In the genomic region with DNA sequence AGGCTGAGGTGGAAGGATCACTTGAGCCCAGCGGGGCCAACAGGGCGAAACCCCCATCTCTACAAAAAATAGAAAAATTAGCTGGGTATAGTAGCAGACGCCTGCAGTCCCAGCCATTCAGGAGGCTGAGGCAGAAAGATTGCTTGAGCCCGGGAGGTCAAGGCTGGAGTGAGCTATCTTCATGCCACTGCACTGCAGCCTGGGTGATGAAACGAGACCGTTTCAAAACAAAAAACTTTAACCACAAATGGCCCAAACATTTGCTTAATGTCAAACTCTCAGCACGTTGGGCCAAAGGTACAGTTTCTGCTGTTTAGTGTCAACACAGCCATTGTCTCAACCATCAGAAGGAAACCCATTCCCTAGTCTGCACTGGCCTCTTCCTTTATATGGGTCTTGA, we compare ENCODE assay signal across 31 cellular contexts.
"Had no signal": no experiment of that assay in that cellular context is flagged by ENCODE, and none has a peak within 500 bp of the region (broad histone marks: within the 10 kb centered on the region; RNA-seq: fewer than 3 reads in every experiment).

No MANE protein-coding gene starts in this region.

- H3K27me3 ChIP-seq: body of pancreas had no signal

- FAIRE-seq: colon, endometrium, endothelial cell of umbilical vein, frontal cortex had no signal

- H3K4me3 ChIP-seq: body of pancreas, esophagus squamous epithelium had no signal

- ATAC-seq: activated CD4-positive, CD25-positive, alpha-beta regulatory T cell treated with anti-CD3 and anti-CD28 coated beads, Interleukin-2, amount 50 U/mL, for 24 hours; activated CD8-positive, alpha-beta T cell treated with anti-CD3 and anti-CD28 coated beads for 36 hours; activated T-cell treated with anti-CD3 and anti-CD28 coated beads, Interleukin-2, amount 50 U/mL, for 4 hours; activated T-helper 17 cell treated with anti-CD3 and anti-CD28 coated beads, Interleukin-2, amount 50 U/mL, for 72 hours; body of pancreas; T-helper 17 cell had no signal

- H3K27ac ChIP-seq: body of pancreas, epithelial cell of prostate, esophagus squamous epithelium, WERI-Rb-1 had no signal

- H3K4me1 ChIP-seq: body of pancreas had no signal

- H3K9me3 ChIP-seq: body of pancreas, esophagus squamous epithelium had no signal

- H3K36me3 ChIP-seq: esophagus squamous epithelium had no signal

- DNase-seq: activated B cell treated with CpG ODN at 0.5 μM for 24 hours; activated CD4-positive, alpha-beta T cell treated with anti-CD3 and anti-CD28 coated beads for 48 hours; activated CD4-positive, alpha-beta T cell treated with anti-CD3 and anti-CD28 coated beads, Interleukin-2, amount 50 U/mL, for 1 hour; activated CD4-positive, alpha-beta T cell treated with anti-CD3 and anti-CD28 coated beads, Interleukin-2, amount 50 U/mL, for 48 hours; activated CD8-positive, alpha-beta memory T cell treated with anti-CD3 and anti-CD28 coated beads for 24 hours; activated CD8-positive, alpha-beta T cell treated with anti-CD3 and anti-CD28 coated beads for 36 hours; activated effector memory CD4-positive, alpha-beta T cell treated with Interleukin-2 at 50 U/mL for 16 hours; activated gamma-delta T cell treated with Interleukin-2 at 50 U/mL for 16 hours; activated naive CD4-positive, alpha-beta T cell treated with anti-CD3 and anti-CD28 coated beads, Interleukin-2, amount 50 U/mL, for 16 hours; activated naive CD4-positive, alpha-beta T cell treated with Interleukin-2 at 50 U/mL for 16 hours; activated T-cell treated with anti-CD3 and anti-CD28 coated beads, Interleukin-2, amount 50 U/mL, for 4 hours; amygdala; aorta; body of pancreas; caudate nucleus; cortex of kidney; dermis blood vessel endothelial cell; effector CD4-positive, alpha-beta T cell; esophagus squamous epithelium; foreskin fibroblast; head of caudate nucleus; T-helper 17 cell; T1000; WERI-Rb-1 had no signal
